Comparison of ENCODE assay signal across 1 cellular context in the genomic region with DNA sequence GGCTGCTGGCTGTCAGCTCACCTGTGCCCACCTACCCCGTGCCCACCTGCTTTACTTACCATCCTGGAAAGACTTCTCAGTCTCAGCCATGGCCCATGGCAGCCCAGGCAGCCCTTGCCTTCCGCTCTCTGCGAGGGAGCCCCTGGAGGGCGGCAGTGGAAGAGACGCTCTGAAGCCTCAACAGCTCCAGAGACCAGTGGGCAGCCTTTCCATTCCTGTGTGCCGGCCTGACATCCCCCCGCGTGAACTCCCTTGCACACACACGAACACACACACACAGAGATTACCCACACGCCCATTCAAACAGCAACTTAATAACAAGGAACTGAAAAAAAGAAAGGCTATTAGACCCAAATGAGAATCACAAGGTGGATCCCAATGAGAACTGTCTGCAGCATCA.
TF ChIP-seq lines count a peak whose summit lies in the region.

No MANE protein-coding gene starts in this region.

TF ChIP-seq in GM23338, 12 proteins besides CTCF, POLR2A, EP300 and RAD21 (continued from another document):
- TF ChIP-seq, protein P1, sequence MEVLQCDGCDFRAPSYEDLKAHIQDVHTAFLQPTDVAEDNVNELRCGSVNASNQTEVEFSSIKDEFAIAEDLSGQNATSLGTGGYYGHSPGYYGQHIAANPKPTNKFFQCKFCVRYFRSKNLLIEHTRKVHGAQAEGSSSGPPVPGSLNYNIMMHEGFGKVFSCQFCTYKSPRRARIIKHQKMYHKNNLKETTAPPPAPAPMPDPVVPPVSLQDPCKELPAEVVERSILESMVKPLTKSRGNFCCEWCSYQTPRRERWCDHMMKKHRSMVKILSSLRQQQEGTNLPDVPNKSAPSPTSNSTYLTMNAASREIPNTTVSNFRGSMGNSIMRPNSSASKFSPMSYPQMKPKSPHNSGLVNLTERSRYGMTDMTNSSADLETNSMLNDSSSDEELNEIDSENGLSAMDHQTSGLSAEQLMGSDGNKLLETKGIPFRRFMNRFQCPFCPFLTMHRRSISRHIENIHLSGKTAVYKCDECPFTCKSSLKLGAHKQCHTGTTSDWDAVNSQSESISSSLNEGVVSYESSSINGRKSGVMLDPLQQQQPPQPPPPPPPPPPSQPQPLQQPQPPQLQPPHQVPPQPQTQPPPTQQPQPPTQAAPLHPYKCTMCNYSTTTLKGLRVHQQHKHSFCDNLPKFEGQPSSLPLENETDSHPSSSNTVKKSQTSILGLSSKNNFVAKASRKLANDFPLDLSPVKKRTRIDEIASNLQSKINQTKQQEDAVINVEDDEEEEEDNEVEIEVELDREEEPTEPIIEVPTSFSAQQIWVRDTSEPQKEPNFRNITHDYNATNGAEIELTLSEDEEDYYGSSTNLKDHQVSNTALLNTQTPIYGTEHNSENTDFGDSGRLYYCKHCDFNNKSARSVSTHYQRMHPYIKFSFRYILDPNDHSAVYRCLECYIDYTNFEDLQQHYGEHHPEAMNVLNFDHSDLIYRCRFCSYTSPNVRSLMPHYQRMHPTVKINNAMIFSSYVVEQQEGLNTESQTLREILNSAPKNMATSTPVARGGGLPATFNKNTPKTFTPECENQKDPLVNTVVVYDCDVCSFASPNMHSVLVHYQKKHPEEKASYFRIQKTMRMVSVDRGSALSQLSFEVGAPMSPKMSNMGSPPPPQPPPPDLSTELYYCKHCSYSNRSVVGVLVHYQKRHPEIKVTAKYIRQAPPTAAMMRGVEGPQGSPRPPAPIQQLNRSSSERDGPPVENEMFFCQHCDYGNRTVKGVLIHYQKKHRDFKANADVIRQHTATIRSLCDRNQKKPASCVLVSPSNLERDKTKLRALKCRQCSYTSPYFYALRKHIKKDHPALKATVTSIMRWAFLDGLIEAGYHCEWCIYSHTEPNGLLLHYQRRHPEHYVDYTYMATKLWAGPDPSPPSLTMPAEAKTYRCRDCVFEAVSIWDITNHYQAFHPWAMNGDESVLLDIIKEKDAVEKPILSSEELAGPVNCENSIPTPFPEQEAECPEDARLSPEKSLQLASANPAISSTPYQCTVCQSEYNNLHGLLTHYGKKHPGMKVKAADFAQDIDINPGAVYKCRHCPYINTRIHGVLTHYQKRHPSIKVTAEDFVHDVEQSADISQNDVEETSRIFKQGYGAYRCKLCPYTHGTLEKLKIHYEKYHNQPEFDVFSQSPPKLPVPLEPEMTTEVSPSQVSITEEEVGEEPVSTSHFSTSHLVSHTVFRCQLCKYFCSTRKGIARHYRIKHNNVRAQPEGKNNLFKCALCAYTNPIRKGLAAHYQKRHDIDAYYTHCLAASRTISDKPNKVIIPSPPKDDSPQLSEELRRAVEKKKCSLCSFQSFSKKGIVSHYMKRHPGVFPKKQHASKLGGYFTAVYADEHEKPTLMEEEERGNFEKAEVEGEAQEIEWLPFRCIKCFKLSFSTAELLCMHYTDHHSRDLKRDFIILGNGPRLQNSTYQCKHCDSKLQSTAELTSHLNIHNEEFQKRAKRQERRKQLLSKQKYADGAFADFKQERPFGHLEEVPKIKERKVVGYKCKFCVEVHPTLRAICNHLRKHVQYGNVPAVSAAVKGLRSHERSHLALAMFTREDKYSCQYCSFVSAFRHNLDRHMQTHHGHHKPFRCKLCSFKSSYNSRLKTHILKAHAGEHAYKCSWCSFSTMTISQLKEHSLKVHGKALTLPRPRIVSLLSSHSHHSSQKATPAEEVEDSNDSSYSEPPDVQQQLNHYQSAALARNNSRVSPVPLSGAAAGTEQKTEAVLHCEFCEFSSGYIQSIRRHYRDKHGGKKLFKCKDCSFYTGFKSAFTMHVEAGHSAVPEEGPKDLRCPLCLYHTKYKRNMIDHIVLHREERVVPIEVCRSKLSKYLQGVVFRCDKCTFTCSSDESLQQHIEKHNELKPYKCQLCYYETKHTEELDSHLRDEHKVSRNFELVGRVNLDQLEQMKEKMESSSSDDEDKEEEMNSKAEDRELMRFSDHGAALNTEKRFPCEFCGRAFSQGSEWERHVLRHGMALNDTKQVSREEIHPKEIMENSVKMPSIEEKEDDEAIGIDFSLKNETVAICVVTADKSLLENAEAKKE (CRISPR knock-in tag; IDR thresholded peaks at IDR 0.05), result no peak
- TF ChIP-seq, protein P2, sequence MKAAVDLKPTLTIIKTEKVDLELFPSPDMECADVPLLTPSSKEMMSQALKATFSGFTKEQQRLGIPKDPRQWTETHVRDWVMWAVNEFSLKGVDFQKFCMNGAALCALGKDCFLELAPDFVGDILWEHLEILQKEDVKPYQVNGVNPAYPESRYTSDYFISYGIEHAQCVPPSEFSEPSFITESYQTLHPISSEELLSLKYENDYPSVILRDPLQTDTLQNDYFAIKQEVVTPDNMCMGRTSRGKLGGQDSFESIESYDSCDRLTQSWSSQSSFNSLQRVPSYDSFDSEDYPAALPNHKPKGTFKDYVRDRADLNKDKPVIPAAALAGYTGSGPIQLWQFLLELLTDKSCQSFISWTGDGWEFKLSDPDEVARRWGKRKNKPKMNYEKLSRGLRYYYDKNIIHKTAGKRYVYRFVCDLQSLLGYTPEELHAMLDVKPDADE (IDR thresholded peaks at IDR 0.05), result no peak
- TF ChIP-seq POLR2AphosphoS5 (IDR thresholded peaks at IDR 0.05; ENCODE audit: low read depth) (no peak), STAT1 (IDR thresholded peaks at IDR 0.05; ENCODE audit: unreplicated experiment) (no peak), CREB1 (CRISPR knock-in tag; IDR thresholded peaks at IDR 0.05; ENCODE audit: low read depth) (no peak)
